ENCODE assay signal across 8 cellular contexts in the genomic region with DNA sequence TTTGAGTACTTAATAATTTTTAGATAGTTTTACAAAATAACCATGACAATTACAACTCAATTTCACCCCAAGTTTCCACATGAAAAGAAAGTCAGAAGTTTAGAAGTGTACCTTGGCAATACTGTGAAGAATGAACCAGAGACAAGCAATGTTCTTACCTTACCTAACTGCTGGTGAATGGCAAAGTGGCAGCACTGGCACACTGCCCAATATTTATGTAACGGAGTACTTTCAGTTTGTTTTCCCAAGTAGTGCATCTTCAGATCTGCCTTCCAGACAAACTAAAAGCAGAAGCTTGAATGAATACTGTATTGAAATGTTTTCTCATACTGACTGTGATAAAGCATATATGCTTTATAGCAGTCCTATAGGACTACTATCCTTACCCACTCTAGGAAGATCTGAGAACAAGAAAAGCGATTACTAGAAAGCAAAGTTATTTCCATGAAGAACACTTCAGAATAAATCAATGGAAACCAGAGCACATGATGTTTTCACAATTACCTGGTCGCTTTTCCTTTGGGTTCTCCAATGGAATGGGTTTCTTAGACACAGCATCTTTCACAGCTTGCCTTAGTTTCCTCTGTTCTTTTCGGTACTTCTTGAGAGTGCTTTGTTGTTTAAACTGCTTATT. TPM values are rescaled to one million over a fixed set of nuclear protein-coding genes. Genes with fewer than 3 reads are reported as not detected.
DNase-seq lines count a peak whose midpoint lies in the region; ATAC-seq and TF ChIP-seq lines count a peak whose summit lies in the region.

No MANE protein-coding gene starts in this region.

- no peak overlapping the region for H3K27ac ChIP-seq in testis

- H3K36me3 ChIP-seq in testis (ENCODE audit: low read depth, missing control alignments) = peaks cover 3% of the 10 kb centered on the region

- peak overlapping the region; percentile 83 for H3K4me3 Mint-ChIP-seq in activated naive CD4-positive, alpha-beta T cell treated with anti-CD3 and anti-CD28 coated beads for 36 hours
- H3K4me3 Mint-ChIP-seq in T-helper 1 cell treated with Interleukin-12 subunit alpha and Interleukin-12 subunit beta and Interleukin-4 antibody, amounts not matched to agents 30 μg/mL and 1 μg/mL, for 36 hours = peak overlapping the region; percentile 95

- ATAC-seq in GM19035 (IDR thresholded peaks at IDR 0.05; ENCODE audit: unreplicated experiment) = no peak

- peaks cover 31% of the 10 kb centered on the region for H3K4me1 Mint-ChIP-seq in activated naive CD4-positive, alpha-beta T cell treated with anti-CD3 and anti-CD28 coated beads for 36 hours (ENCODE audit: low read depth)
- H3K4me1 Mint-ChIP-seq in T-helper 1 cell treated with Interleukin-12 subunit alpha and Interleukin-12 subunit beta and Interleukin-4 antibody, amounts not matched to agents 30 μg/mL and 1 μg/mL, for 36 hours (ENCODE audit: low read depth) = peaks cover 22% of the 10 kb centered on the region

- DNase-seq in activated naive CD4-positive, alpha-beta T cell treated with anti-CD3 and anti-CD28 coated beads for 36 hours = peak; percentile 11
- DNase-seq in activated naive CD4-positive, alpha-beta T cell treated with Interleukin-2 at 50 U/mL for 16 hours = no peak
- DNase-seq in fibroblast of villous mesenchyme (ENCODE audit: low read depth) (peak; percentile 52), testis (peak; percentile 30), NCI-H1436 treated with DMSO at 0.1 percent for 48 hours (lab: John Stamatoyannopoulos, UW) (no peak), NCI-H146 (lab: John Stamatoyannopoulos, UW) (no peak)

- H3K9me3 Mint-ChIP-seq in activated naive CD4-positive, alpha-beta T cell treated with anti-CD3 and anti-CD28 coated beads for 36 hours = no peaks in the 10 kb centered on the region
- no peaks in the 10 kb centered on the region for H3K9me3 Mint-ChIP-seq in T-helper 1 cell treated with Interleukin-12 subunit alpha and Interleukin-12 subunit beta and Interleukin-4 antibody, amounts not matched to agents 30 μg/mL and 1 μg/mL, for 36 hours

- intact Hi-C loops in activated naive CD4-positive, alpha-beta T cell treated with anti-CD3 and anti-CD28 coated beads for 36 hours (cut with micrococcal nuclease) = loop anchor here (5.0 kb wide), 2 partner anchors 469 to 864 kb away; a partner anchor contains a TSS
- intact Hi-C loops in testis (cut with DNase I; ENCODE audit: low total_unique reads) = no loop called here

- H3K4me3 ChIP-seq in fibroblast of villous mesenchyme (ENCODE audit: low read depth, low read length) (peak overlapping the region; percentile 87), testis (no peak overlapping the region)

- peaks cover 41% of the 10 kb centered on the region for H3K36me3 Mint-ChIP-seq in activated naive CD4-positive, alpha-beta T cell treated with anti-CD3 and anti-CD28 coated beads for 36 hours (ENCODE audit: low read depth)
- H3K36me3 Mint-ChIP-seq in T-helper 1 cell treated with Interleukin-12 subunit alpha and Interleukin-12 subunit beta and Interleukin-4 antibody, amounts not matched to agents 30 μg/mL and 1 μg/mL, for 36 hours (ENCODE audit: low read depth) = peaks cover 27% of the 10 kb centered on the region

- no peak for TF ChIP-seq POLR2A in testis (IDR thresholded peaks at IDR 0.05)

- no peaks in the 10 kb centered on the region for H3K9me3 ChIP-seq in testis

- WGBS in testis, 2 donors = 64% methylated on average over 4 of the region's 4 CpGs

- H3K4me1 ChIP-seq in testis = no peaks in the 10 kb centered on the region

- TF ChIP-seq CTCF in fibroblast of villous mesenchyme (IDR thresholded peaks at IDR 0.05; ENCODE audit: insufficient read depth, low read depth, low read length) (no peak), testis (IDR thresholded peaks at IDR 0.05) (no peak)

- H3K27me3 Mint-ChIP-seq in activated naive CD4-positive, alpha-beta T cell treated with anti-CD3 and anti-CD28 coated beads for 36 hours (ENCODE audit: low read depth) = no peaks in the 10 kb centered on the region
- peaks cover 17% of the 10 kb centered on the region for H3K27me3 Mint-ChIP-seq in T-helper 1 cell treated with Interleukin-12 subunit alpha and Interleukin-12 subunit beta and Interleukin-4 antibody, amounts not matched to agents 30 μg/mL and 1 μg/mL, for 36 hours (ENCODE audit: low read depth)

- no peak overlapping the region for H3K27ac Mint-ChIP-seq in activated naive CD4-positive, alpha-beta T cell treated with anti-CD3 and anti-CD28 coated beads for 36 hours
- peak overlapping the region; percentile 96 for H3K27ac Mint-ChIP-seq in T-helper 1 cell treated with Interleukin-12 subunit alpha and Interleukin-12 subunit beta and Interleukin-4 antibody, amounts not matched to agents 30 μg/mL and 1 μg/mL, for 36 hours

- CTCF ChIA-PET in activated naive CD4-positive, alpha-beta T cell treated with anti-CD3 and anti-CD28 coated beads for 36 hours (lab: Charles Lee) = interaction anchor here (0.6 to 1.6 kb wide), 2 partner anchors 28 to 1273 kb away, joined by 3 to 4 read pairs; no protein-coding TSS in a partner anchor

- no peaks in the 10 kb centered on the region for H3K27me3 ChIP-seq in testis

RNA-seq across cellular contexts. Expression of a gene that starts 1.5 kb away (rescaled TPM):
- 10 to 100 TPM; 39.3 to 40.1 TPM for total RNA-seq in activated naive CD4-positive, alpha-beta T cell treated with anti-CD3 and anti-CD28 coated beads for 36 hours
- total RNA-seq in fibroblast of villous mesenchyme = 16.1 and 39.7 TPM in 2 replicates
- total RNA-seq in testis = 10 to 100 TPM; 24.6 to 32.2 TPM
- polyA plus RNA-seq in testis (ENCODE audit: insufficient read depth, low read depth, low replicate concordance) = 11.2 TPM

RNA-seq across cellular contexts. Expression of a gene that starts 41.1 kb away (rescaled TPM):
- total RNA-seq in activated naive CD4-positive, alpha-beta T cell treated with anti-CD3 and anti-CD28 coated beads for 36 hours = under 1 TPM; 0.25 to 0.33 TPM
- total RNA-seq in fibroblast of villous mesenchyme (13.2 and 15.1 TPM in 2 replicates), testis (10 to 100 TPM; 19.4 to 23.1 TPM)
- 22.3 TPM for polyA plus RNA-seq in testis (ENCODE audit: insufficient read depth, low read depth, low replicate concordance)

Comparison
In these comparisons a context has a peak if more than half of its experiments do, and no peak if none do; other contexts are left out.
1. DNase-seq: peak in activated naive CD4-positive, alpha-beta T cell treated with anti-CD3 and anti-CD28 coated beads for 36 hours (single experiment), fibroblast of villous mesenchyme (single experiment) and testis (single experiment); none in activated naive CD4-positive, alpha-beta T cell treated with Interleukin-2 at 50 U/mL for 16 hours (single experiment), NCI-H1436 treated with DMSO at 0.1 percent for 48 hours (single experiment) and NCI-H146 (single experiment).
2. RNA of a gene that starts 41.1 kb away (total RNA-seq): 19.4 to 23.1 TPM in testis and 13.2 to 15.1 TPM in fibroblast of villous mesenchyme; 0.25 to 0.33 TPM in activated naive CD4-positive, alpha-beta T cell treated with anti-CD3 and anti-CD28 coated beads for 36 hours; every median in the first group is over 10 times any median in the second.